ENCODE assay signal across 9 cellular contexts in genomic region chr14:104723651-104724406, GRCh38. TPM values are rescaled to one million over a fixed set of nuclear protein-coding genes. Genes with fewer than 3 reads are reported as not detected.
DNase-seq lines count a peak whose midpoint lies in the region; ATAC-seq, FAIRE-seq and TF ChIP-seq lines count a peak whose summit lies in the region.
"Had no signal": no experiment of that assay in that cellular context is flagged by ENCODE, and none has a peak within 500 bp of the region (broad histone marks: within the 10 kb centered on the region; RNA-seq: fewer than 3 reads in every experiment).

Gene ADSS1, plus strand, starts transcription at chr14:104724229. Its CDS starts 42 bp downstream, at chr14:104724271.

- peak within 1 kb of the TSS; percentile 7 to 52 (median 35) for H3K4me3 ChIP-seq in endothelial cell of umbilical vein (replicated peaks in 1 of 3; ENCODE audit: insufficient read depth in 1 of 3, low read depth in 1 of 3, low read length in 3 of 3)

- peaks cover 6% of the 10 kb centered on the region for H3K36me3 Mint-ChIP-seq in activated CD8-positive, alpha-beta T cell treated with anti-CD3 and anti-CD28 coated beads, Interleukin-2, amount 10 ng/mL, durations not matched to agents 7 days and 5 days (ENCODE audit: low read depth)

- H3K9me1 ChIP-seq in endothelial cell of umbilical vein (replicated peaks; ENCODE audit: control insufficient read depth, extremely low read depth, insufficient read depth, low read length): no peaks in the 10 kb centered on the region

- peak within 1 kb of the TSS; percentile 50 for H2AFZ ChIP-seq in endothelial cell of umbilical vein (ENCODE audit: low read depth, low read length)

- H3K9me3 ChIP-seq in endothelial cell of umbilical vein (replicated peaks; ENCODE audit: control insufficient read depth, insufficient read depth, low read length): no peaks in the 10 kb centered on the region

- H3K27ac ChIP-seq in endothelial cell of umbilical vein (ENCODE audit: insufficient read depth, low read depth, low read length): no peak within 1 kb of the TSS
- H3K27ac ChIP-seq: epithelial cell of prostate had no signal

- no peaks in the 10 kb centered on the region for H3K9me3 Mint-ChIP-seq in activated CD8-positive, alpha-beta T cell treated with anti-CD3 and anti-CD28 coated beads, Interleukin-2, amount 10 ng/mL, durations not matched to agents 7 days and 5 days (ENCODE audit: insufficient read depth)

- TF ChIP-seq POLR2A in endothelial cell of umbilical vein (IDR thresholded peaks at IDR 0.05; ENCODE audit: low read depth, low read length): peak; percentile 67

- peak; percentile 57 for ATAC-seq in GM21528 (IDR thresholded peaks at IDR 0.05; ENCODE audit: low FRiP score, unreplicated experiment)
- ATAC-seq in activated CD8-positive, alpha-beta T cell treated with anti-CD3 and anti-CD28 coated beads, Interleukin-2, amount 10 ng/mL, durations not matched to agents 7 days and 5 days: peak; percentile 78

- DNase-seq in Caki2 (ENCODE audit: low read depth): peak; percentile 40
- peak; percentile 22 to 55 for DNase-seq in NCI-H1930 (lab: John Stamatoyannopoulos, UW)
- peak; percentile 69 for DNase-seq in activated CD8-positive, alpha-beta T cell treated with anti-CD3 and anti-CD28 coated beads, Interleukin-2, amount 10 ng/mL, durations not matched to agents 7 days and 5 days
- peak; percentile 46 for DNase-seq in endothelial cell of umbilical vein (ENCODE audit: low read depth, low spot score)
- peak; percentile 69 for DNase-seq in mucosa of gallbladder (ENCODE audit: low spot score)
- peak; percentile 16 for DNase-seq in stimulated activated CD8-positive, alpha-beta memory T cell treated with anti-CD3 and anti-CD28 coated beads, Interleukin-7, amount 100 ng/mL, for 24 hours (ENCODE audit: low read depth)
- DNase-seq in dedifferentiated amniotic fluid mesenchymal stem cell (ENCODE audit: extremely low spot score): no peak

- dilution Hi-C loops in endothelial cell of umbilical vein (cut with MboI; ENCODE audit: extremely low pct_ligation_motif_present, low sequenced_read_pairs): no loop called here

- FAIRE-seq in endothelial cell of umbilical vein (lab: Jason Lieb, UNC): no peak

- CTCF ChIA-PET in activated CD8-positive, alpha-beta T cell treated with anti-CD3 and anti-CD28 coated beads, Interleukin-2, amount 10 ng/mL, durations not matched to agents 7 days and 5 days (lab: Charles Lee): interaction anchor here (0.6 to 1.5 kb wide), 9 partner anchors 10 to 65 kb away, joined by 3 to 4 read pairs (median 3); no protein-coding TSS in a partner anchor
- CTCF ChIA-PET in endothelial cell of umbilical vein (lab: Charles Lee): interaction anchor here (0.7 to 3.2 kb wide), 4 partner anchors 8 to 29 kb away, joined by 3 to 17 read pairs (median 3); partner anchors contain the start of gene SIVA1

- H3K4me1 Mint-ChIP-seq in activated CD8-positive, alpha-beta T cell treated with anti-CD3 and anti-CD28 coated beads, Interleukin-2, amount 10 ng/mL, durations not matched to agents 7 days and 5 days (ENCODE audit: low read depth): peaks cover 3% of the 10 kb centered on the region

- H3K79me2 ChIP-seq in endothelial cell of umbilical vein (ENCODE audit: control insufficient read depth, insufficient read depth, low read length): no peaks in the 10 kb centered on the region

- H3K36me3 ChIP-seq in endothelial cell of umbilical vein (ENCODE audit: control insufficient read depth in 2 of 2, extremely low read depth in 1 of 2, insufficient read depth in 2 of 2, low read length in 2 of 2): peaks cover 0 to 6% of the 10 kb centered on the region in 2 experiments

- POLR2A ChIA-PET in activated CD8-positive, alpha-beta T cell treated with anti-CD3 and anti-CD28 coated beads, Interleukin-2, amount 10 ng/mL, durations not matched to agents 7 days and 5 days (lab: Charles Lee): interaction anchor here (1.0 kb wide), 1 partner anchor 29 kb away, joined by 6 read pairs; the partner anchor contains the start of gene SIVA1
- POLR2A ChIA-PET in endothelial cell of umbilical vein (lab: Charles Lee): no interaction called here

- in situ Hi-C loops in Caki2 (cut with HindIII; ENCODE audit: low pct_unique_long_range_greater_than_20kb, low sequenced_read_pairs): no loop called here

- H3K27me3 Mint-ChIP-seq in activated CD8-positive, alpha-beta T cell treated with anti-CD3 and anti-CD28 coated beads, Interleukin-2, amount 10 ng/mL, durations not matched to agents 7 days and 5 days (ENCODE audit: low read depth): no peaks in the 10 kb centered on the region

- peak within 1 kb of the TSS; percentile 64 for H3K4me3 Mint-ChIP-seq in activated CD8-positive, alpha-beta T cell treated with anti-CD3 and anti-CD28 coated beads, Interleukin-2, amount 10 ng/mL, durations not matched to agents 7 days and 5 days

- H3K27me3 ChIP-seq in endothelial cell of umbilical vein (ENCODE audit: control insufficient read depth in 2 of 2, insufficient read depth in 2 of 2, low read length in 2 of 2): no peaks in the 10 kb centered on the region

- peak within 1 kb of the TSS; percentile 37 for H3K4me2 ChIP-seq in endothelial cell of umbilical vein (ENCODE audit: insufficient read depth, low read length)

- intact Hi-C loops in endothelial cell of umbilical vein (cut with micrococcal nuclease): loop anchor here (2.0 kb wide), 1 partner anchor 29 kb away; the partner anchor contains the start of gene SIVA1

- H3K27ac Mint-ChIP-seq in activated CD8-positive, alpha-beta T cell treated with anti-CD3 and anti-CD28 coated beads, Interleukin-2, amount 10 ng/mL, durations not matched to agents 7 days and 5 days: peak within 1 kb of the TSS; percentile 46

- H3K9ac ChIP-seq in endothelial cell of umbilical vein (replicated peaks; ENCODE audit: extremely low read depth, insufficient read depth, low read length): no peak within 1 kb of the TSS

- peak; percentile 93 to 97 for TF ChIP-seq CTCF in endothelial cell of umbilical vein (IDR thresholded peaks at IDR 0.05; ENCODE audit: extremely low read depth in 1 of 2, insufficient read depth in 1 of 2, low read depth in 1 of 2, low read length in 2 of 2)

- H4K20me1 ChIP-seq in endothelial cell of umbilical vein (replicated peaks; ENCODE audit: control insufficient read depth, extremely low read depth, insufficient read depth, low read length): no peaks in the 10 kb centered on the region

- BruUV-seq in endothelial cell of umbilical vein (replicated peaks; lab: Mats Ljungman, UMichigan): no TSS peak

- H3K4me1 ChIP-seq in endothelial cell of umbilical vein (ENCODE audit: control insufficient read depth, extremely low read depth, insufficient read depth, low read length): peaks cover 5% of the 10 kb centered on the region

TF ChIP-seq in endothelial cell of umbilical vein, 7 proteins besides CTCF, POLR2A, EP300 and RAD21:
- TF ChIP-seq POLR2AphosphoS5 (IDR thresholded peaks at IDR 0.05; ENCODE audit: insufficient read depth, low read depth, low read length) (peak; percentile 72), GATA2 (IDR thresholded peaks at IDR 0.05; ENCODE audit: insufficient read depth, insufficient read length, low read depth, low read length) (no peak), MYC (IDR thresholded peaks at IDR 0.05; ENCODE audit: low read depth, low read length) (no peak)

RNA-seq across cellular contexts. Expression of gene ADSS1, which starts in this region (rescaled TPM):
- 2.2 and 4.2 TPM in 2 replicates for total RNA-seq in Caki2 (2014; rRNA removed; shearing (Covaris generic); ENCODE audit: low replicate concordance)
- 1 to 10 TPM; 1.8 TPM for total RNA-seq in activated CD8-positive, alpha-beta T cell treated with anti-CD3 and anti-CD28 coated beads, Interleukin-2, amount 10 ng/mL, durations not matched to agents 7 days and 5 days
- total RNA-seq in endothelial cell of umbilical vein (1.9 and 2.7 TPM in 2 replicates), mucosa of gallbladder (49.3 TPM)
- polyA plus RNA-seq in endothelial cell of umbilical vein: 1.3 and 1.9 TPM in 2 replicates
- 1.5 and 1.6 TPM in 2 replicates for polyA plus RNA-seq in endothelial cell of umbilical vein (2011; cell fraction: cytosol; rRNA removed)
- polyA plus RNA-seq in endothelial cell of umbilical vein (2011; cell fraction: nucleus; rRNA removed): 10.8 and 14.8 TPM in 2 replicates
- 1.2 and 2.1 TPM in 2 replicates for polyA plus RNA-seq in endothelial cell of umbilical vein (2012)
- polyA minus RNA-seq in endothelial cell of umbilical vein: 1.0 and 2.0 TPM in 2 replicates
- polyA minus RNA-seq in endothelial cell of umbilical vein (2011; cell fraction: cytosol; rRNA and poly(A)+ RNA removed): 6.2 TPM
- 3.2 and 4.7 TPM in 2 replicates for polyA minus RNA-seq in endothelial cell of umbilical vein (2011; cell fraction: nucleus; rRNA and poly(A)+ RNA removed)
